Comparison of ENCODE assay signal across 9 cellular contexts in genomic region chr14:34554540-34555250, GRCh38. TPM values are rescaled to one million over a fixed set of nuclear protein-coding genes. Genes with fewer than 3 reads are reported as not detected.
DNase-seq lines count a peak whose midpoint lies in the region; ATAC-seq, FAIRE-seq and TF ChIP-seq lines count a peak whose summit lies in the region.
"Had no signal": no experiment of that assay in that cellular context is flagged by ENCODE, and none has a peak within 500 bp of the region (broad histone marks: within the 10 kb centered on the region; RNA-seq: fewer than 3 reads in every experiment).

No MANE protein-coding gene starts in this region.

- in situ Hi-C loops in GM23248 (cut with MboI), result no loop called here

- no peaks in the 10 kb centered on the region; the same call in 1 of the 2 replicates for H3K4me1 ChIP-seq in GM23248 (ENCODE audit: insufficient read depth)

- H3K4me3 Mint-ChIP-seq in T-helper 17 cell (peak overlapping the region; percentile 49), glutamatergic neuron (ENCODE audit: unreplicated experiment) (peak overlapping the region; percentile 61)
- H3K4me3 Mint-ChIP-seq in stimulated activated effector memory CD8-positive, alpha-beta T cell treated with anti-CD3 and anti-CD28 coated beads, Interleukin-12 subunit alpha, Interleukin-12 subunit beta, amount 100 ng/mL, for 72 hours, result peak overlapping the region; percentile 29

- H3K27ac ChIP-seq in GM23248, result peak overlapping the region; percentile 54

- H2AFZ ChIP-seq in GM23248, result no peak overlapping the region

- 37 to 46% methylated on average over 9 of the region's 9 CpGs for WGBS in GM23248 (ENCODE audit: low coverage in 1 of 2, low lambda C conversion rate in 2 of 2, missing lambda C conversion rate in 2 of 2), 2 experiments

- no peaks in the 10 kb centered on the region for H4K20me1 ChIP-seq in GM23248 (ENCODE audit: insufficient read depth)

- H3K9me3 ChIP-seq in GM23248 (ENCODE audit: low read depth) (no peaks in the 10 kb centered on the region), T-helper 17 cell (ENCODE audit: control insufficient read depth, low read length, poor library complexity, severe bottlenecking) (no peaks in the 10 kb centered on the region)

- no peaks in the 10 kb centered on the region for H3K9me2 ChIP-seq in GM23248 (ENCODE audit: insufficient read depth)

- no peak for FAIRE-seq in frontal cortex (lab: Jason Lieb, UNC)

- peak overlapping the region; percentile 24 for H3K4me2 ChIP-seq in GM23248 (ENCODE audit: unreplicated experiment)

- peak overlapping the region; percentile 17 for H3K27ac Mint-ChIP-seq in T-helper 17 cell
- H3K27ac Mint-ChIP-seq in glutamatergic neuron (ENCODE audit: unreplicated experiment), result peak overlapping the region; percentile 45
- H3K27ac Mint-ChIP-seq in stimulated activated effector memory CD8-positive, alpha-beta T cell treated with anti-CD3 and anti-CD28 coated beads, Interleukin-12 subunit alpha, Interleukin-12 subunit beta, amount 100 ng/mL, for 72 hours, result peak overlapping the region; percentile 44

- no peaks in the 10 kb centered on the region for H3K27me3 Mint-ChIP-seq in T-helper 17 cell
- H3K27me3 Mint-ChIP-seq in glutamatergic neuron (ENCODE audit: unreplicated experiment), result peaks cover 2% of the 10 kb centered on the region

- no peaks in the 10 kb centered on the region for H3K79me2 ChIP-seq in GM23248 (ENCODE audit: insufficient read depth)

- H3K4me3 ChIP-seq in GM23248, result peak overlapping the region; percentile 14; the same call in 1 of the 2 replicates

- 0 out of 2 replicates have a peak overlapping the region, but pooled peaks have one; percentile 12 for H3K9ac ChIP-seq in GM23248

- peaks cover 4% of the 10 kb centered on the region for H3K4me1 Mint-ChIP-seq in T-helper 17 cell
- H3K4me1 Mint-ChIP-seq in glutamatergic neuron (ENCODE audit: low read depth, unreplicated experiment), result peaks cover 5% of the 10 kb centered on the region
- H3K4me1 Mint-ChIP-seq in stimulated activated effector memory CD8-positive, alpha-beta T cell treated with anti-CD3 and anti-CD28 coated beads, Interleukin-12 subunit alpha, Interleukin-12 subunit beta, amount 100 ng/mL, for 72 hours, result peaks cover 13% of the 10 kb centered on the region

- no peaks in the 10 kb centered on the region for H3K36me3 Mint-ChIP-seq in T-helper 17 cell (ENCODE audit: low read depth)
- no peaks in the 10 kb centered on the region for H3K36me3 Mint-ChIP-seq in glutamatergic neuron (ENCODE audit: unreplicated experiment)
- H3K36me3 Mint-ChIP-seq in stimulated activated effector memory CD8-positive, alpha-beta T cell treated with anti-CD3 and anti-CD28 coated beads, Interleukin-12 subunit alpha, Interleukin-12 subunit beta, amount 100 ng/mL, for 72 hours, result peaks cover 12% of the 10 kb centered on the region

- H3F3A ChIP-seq in GM23248 (ENCODE audit: insufficient read depth), result peaks cover 12% of the 10 kb centered on the region

- TF ChIP-seq CTCF in glutamatergic neuron (IDR thresholded peaks at IDR 0.05; ENCODE audit: partially characterized antibody, unreplicated experiment), result no peak

- ATAC-seq in T-helper 17 cell, result no peak
- ATAC-seq in stimulated activated effector memory CD8-positive, alpha-beta T cell treated with anti-CD3 and anti-CD28 coated beads, Interleukin-12 subunit alpha, Interleukin-12 subunit beta, amount 100 ng/mL, for 72 hours, result peak; percentile 0
- no peak for ATAC-seq in GM18909 (IDR thresholded peaks at IDR 0.05; ENCODE audit: poor library complexity, unreplicated experiment)

- no peaks in the 10 kb centered on the region for H3K27me3 ChIP-seq in GM23248 (replicated peaks; ENCODE audit: insufficient read depth)

- H3K36me3 ChIP-seq in GM23248 (ENCODE audit: low read depth), result no peaks in the 10 kb centered on the region

- peak; percentile 61 for DNase-seq in GM23248
- no peak for DNase-seq in T-helper 17 cell
- no peak for DNase-seq in glutamatergic neuron
- peak in 1 of 2 donors; percentile 60 for DNase-seq in stimulated activated effector memory CD8-positive, alpha-beta T cell treated with anti-CD3 and anti-CD28 coated beads, Interleukin-12 subunit alpha, Interleukin-12 subunit beta, amount 100 ng/mL, for 72 hours (ENCODE audit: low spot score in 2 of 2)
- DNase-seq in frontal cortex (ENCODE audit: low spot score in 2 of 2), result no peak
- DNase-seq in cerebellar nuclear complex (lab: John Stamatoyannopoulos, UW), result no peak
- DNase-seq in activated gamma-delta T cell (lab: John Stamatoyannopoulos, UW), result no peak
- DNase-seq: KBM-7 had no signal

- peaks cover 2% of the 10 kb centered on the region for H3K9me3 Mint-ChIP-seq in glutamatergic neuron (ENCODE audit: unreplicated experiment)
- H3K9me3 Mint-ChIP-seq in stimulated activated effector memory CD8-positive, alpha-beta T cell treated with anti-CD3 and anti-CD28 coated beads, Interleukin-12 subunit alpha, Interleukin-12 subunit beta, amount 100 ng/mL, for 72 hours, result no peaks in the 10 kb centered on the region

RNA-seq across cellular contexts. Expression of gene EAPP, which starts 15.2 kb away (rescaled TPM):
- total RNA-seq in GM23248 (2014; rRNA removed; shearing (Covaris generic)), result 42.7 and 43.0 TPM in 2 replicates
- 55.5 and 56.1 TPM in 2 replicates for polyA plus RNA-seq in GM23248 (2016; fragmentation: Nextera tagmentation; extraction: Ambion mirVana)
- total RNA-seq in T-helper 17 cell (10 to 100 TPM; 64.7 to 67.6 TPM), glutamatergic neuron (ENCODE audit: unreplicated experiment) (33.2 TPM), frontal cortex (78.3 TPM)
